ENCODE assay signal across 8 cellular contexts in the genomic region with DNA sequence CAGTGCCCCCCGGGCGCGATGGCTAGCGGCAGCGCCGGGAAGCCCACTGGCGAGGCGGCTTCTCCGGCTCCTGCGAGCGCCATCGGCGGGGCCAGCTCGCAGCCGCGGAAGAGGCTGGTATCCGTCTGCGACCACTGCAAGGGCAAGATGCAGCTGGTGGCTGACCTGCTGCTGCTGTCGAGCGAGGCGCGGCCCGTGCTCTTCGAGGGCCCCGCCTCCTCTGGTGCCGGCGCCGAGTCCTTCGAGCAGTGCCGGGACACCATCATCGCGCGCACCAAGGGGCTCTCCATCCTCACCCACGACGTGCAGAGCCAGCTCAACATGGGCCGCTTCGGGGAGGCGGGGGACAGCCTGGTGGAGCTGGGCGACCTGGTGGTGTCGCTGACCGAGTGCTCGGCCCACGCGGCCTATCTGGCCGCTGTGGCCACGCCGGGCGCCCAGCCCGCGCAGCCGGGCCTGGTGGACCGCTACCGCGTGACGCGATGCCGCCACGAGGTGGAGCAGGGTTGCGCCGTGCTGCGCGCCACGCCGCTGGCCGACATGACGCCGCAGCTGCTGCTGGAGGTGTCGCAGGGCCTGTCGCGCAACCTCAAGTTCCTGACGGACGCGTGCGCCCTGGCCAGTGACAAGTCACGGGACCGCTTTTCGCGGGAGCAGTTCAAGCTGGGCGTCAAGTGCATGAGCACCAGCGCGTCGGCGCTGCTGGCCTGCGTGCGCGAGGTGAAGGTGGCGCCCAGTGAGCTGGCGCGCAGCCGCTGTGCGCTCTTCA. TPM values are rescaled to one million over a fixed set of nuclear protein-coding genes. Genes with fewer than 3 reads are reported as not detected.
DNase-seq lines count a peak whose midpoint lies in the region; ATAC-seq, FAIRE-seq and TF ChIP-seq lines count a peak whose summit lies in the region.

No MANE protein-coding gene starts in this region.

- in situ Hi-C loops in GM12878 (cut with MboI) = no loop called here

- peak; percentile 66 for DNase-seq in activated effector memory CD4-positive, alpha-beta T cell treated with anti-CD3 and anti-CD28 coated beads, Interleukin-2, amount 50 U/mL, for 16 hours
- DNase-seq in activated effector memory CD4-positive, alpha-beta T cell treated with Interleukin-2 at 50 U/mL for 16 hours = no peak
- no peak for DNase-seq in GM12878 (ENCODE audit: low read depth, low spot score)
- DNase-seq in left kidney (ENCODE audit: low read depth, low spot score) = peak; percentile 48
- no peak for DNase-seq in D721Med (ENCODE audit: insufficient read length, low spot score)
- no peak for DNase-seq in NCI-H226

- CTCF ChIA-PET in GM12878 (lab: Yijun Ruan, JAX) = interaction anchor here (1.2 to 5.7 kb wide), 3 partner anchors 19 to 264 kb away, joined by 4 to 37 read pairs (median 4); no protein-coding TSS in a partner anchor

- TF ChIP-seq RAD21 in GM12878 (IDR thresholded peaks at IDR 0.05; ENCODE audit: insufficient read depth, low read depth, low read length) = no peak

- H3K4me1 ChIP-seq in GM12878 (ENCODE audit: control insufficient read depth, insufficient read depth, low read length) = peaks cover 19% of the 10 kb centered on the region
- H3K4me1 ChIP-seq in thymus (ENCODE audit: control insufficient read depth, insufficient read depth, low read length) = peaks cover 17% of the 10 kb centered on the region

- peak overlapping the region; percentile 92 for H3K9ac ChIP-seq in GM12878 (ENCODE audit: control insufficient read depth, insufficient read depth, low read length)

- ATAC-seq in GM12878 (no peak), HG03521 (IDR thresholded peaks at IDR 0.05; ENCODE audit: unreplicated experiment) (no peak)

- RAD21 ChIA-PET in GM12878 (lab: Charles Lee; ENCODE audit: unreplicated experiment) = interaction anchor here (2.5 to 3.0 kb wide), 2 partner anchors 22 to 264 kb away, joined by 6 to 13 read pairs; no protein-coding TSS in a partner anchor

- H3K9me3 ChIP-seq in GM12878 (replicated peaks; ENCODE audit: control insufficient read depth, insufficient read depth, low read length) (no peaks in the 10 kb centered on the region; the same call in 2 of the 3 replicates), thymus (ENCODE audit: control insufficient read depth) (no peaks in the 10 kb centered on the region)

- no peak for TF ChIP-seq EP300 in GM12878 (IDR thresholded peaks at IDR 0.05; ENCODE audit: borderline replicate concordance in 1 of 2, control insufficient read depth in 1 of 2, low read depth in 2 of 2, low read length in 2 of 2)

- no peaks in the 10 kb centered on the region for H4K20me1 ChIP-seq in GM12878 (ENCODE audit: control insufficient read depth, insufficient read depth)

- WGBS in GM12878 (ENCODE audit: insufficient coverage, insufficient replicate concordance, low lambda C conversion rate, missing lambda C conversion rate) = 62% methylated on average over 69 of the region's 91 CpGs
- WGBS in thymus = 83% methylated on average over 91 of the region's 91 CpGs

- POLR2A ChIA-PET in GM12878 (lab: Charles Lee) = interaction anchor here (0.6 to 2.7 kb wide), 6 partner anchors 9 to 1135 kb away, joined by 3 to 12 read pairs (median 4); no protein-coding TSS in a partner anchor

- H3K27me3 ChIP-seq in GM12878 (replicated peaks in 1 of 2; ENCODE audit: control insufficient read depth in 2 of 2, insufficient read depth in 2 of 2, low read length in 1 of 2) (no peaks in the 10 kb centered on the region), thymus (ENCODE audit: control insufficient read depth, insufficient read depth) (no peaks in the 10 kb centered on the region)

- FAIRE-seq in GM12878 (lab: Jason Lieb, UNC) = no peak
- FAIRE-seq in D721Med (lab: Jason Lieb, UNC) = no peak

- H3K4me3 ChIP-seq in GM12878 (peak overlapping the region; percentile 87), thymus (ENCODE audit: low read length) (peak overlapping the region; percentile 98)

- peaks cover 42% of the 10 kb centered on the region for H3K79me2 ChIP-seq in GM12878 (ENCODE audit: control insufficient read depth, insufficient read depth, low read length)

- SMC1A ChIA-PET in GM12878 (lab: Charles Lee; ENCODE audit: uncharacterized antibody, unreplicated experiment) = interaction anchor here (0.7 to 2.1 kb wide), 3 partner anchors 12 to 23 kb away, joined by 3 to 5 read pairs (median 3); no protein-coding TSS in a partner anchor

- TF ChIP-seq CTCF in GM12878 (IDR thresholded peaks at IDR 0.05 in 2 of 3, conservative IDR thresholded peaks at IDR 0.05 in 1 of 3; ENCODE audit: control insufficient read depth in 2 of 3, extremely low read depth in 1 of 3, insufficient read depth in 1 of 3, low read depth in 3 of 3, low read length in 3 of 3) (no peak), D721Med (IDR thresholded peaks at IDR 0.05; ENCODE audit: insufficient read depth, missing control alignments) (no peak)

- intact Hi-C loops in GM12878 (cut with micrococcal nuclease; ENCODE audit: unreplicated experiment) = no loop called here

- H3K4me2 ChIP-seq in GM12878 (ENCODE audit: control insufficient read depth, insufficient read depth) = peak overlapping the region; percentile 79

- H2AFZ ChIP-seq in GM12878 (ENCODE audit: control insufficient read depth, low read depth, low read length) = no peak overlapping the region

- H3K27ac ChIP-seq in GM12878 (ENCODE audit: control insufficient read depth, insufficient read depth) (peak overlapping the region; percentile 92), thymus (ENCODE audit: low read depth) (peak overlapping the region; percentile 52)

- H3K36me3 ChIP-seq in GM12878 (ENCODE audit: control insufficient read depth in 2 of 2, insufficient read depth in 2 of 2, low read length in 1 of 2) = peaks cover 0 to 3% of the 10 kb centered on the region in 2 experiments; a peak in 2 of 4 replicates
- peaks cover 7% of the 10 kb centered on the region for H3K36me3 ChIP-seq in thymus (ENCODE audit: control insufficient read depth, insufficient read depth)

- BruUV-seq in GM12878 (replicated peaks; lab: Mats Ljungman, UMichigan) = no TSS peak

- peak; percentile 68 for TF ChIP-seq POLR2A in GM12878 (IDR thresholded peaks at IDR 0.05; ENCODE audit: low read depth, low read length)

TF ChIP-seq in GM12878, 131 proteins besides CTCF, POLR2A, EP300 and RAD21:
- TF ChIP-seq SREBF1 (IDR thresholded peaks at IDR 0.05; ENCODE audit: low read length) (no peak), GATAD2B (conservative IDR thresholded peaks at IDR 0.05; ENCODE audit: low read depth) (0 out of 2 replicates have a peak, but pooled peaks have one; percentile 6), LARP7 (IDR thresholded peaks at IDR 0.05) (0 out of 2 replicates have a peak, but pooled peaks have one; percentile 54), RAD51 (IDR thresholded peaks at IDR 0.05) (no peak)
- TF ChIP-seq, protein P1, sequence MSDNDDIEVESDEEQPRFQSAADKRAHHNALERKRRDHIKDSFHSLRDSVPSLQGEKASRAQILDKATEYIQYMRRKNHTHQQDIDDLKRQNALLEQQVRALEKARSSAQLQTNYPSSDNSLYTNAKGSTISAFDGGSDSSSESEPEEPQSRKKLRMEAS (IDR thresholded peaks at IDR 0.05; ENCODE audit: low read depth, low read length) = 0 out of 2 replicates have a peak, but pooled peaks have one; percentile 17

RNA-seq across cellular contexts. Expression of a gene that starts 1.7 kb away (rescaled TPM):
- 14.0 and 16.6 TPM in 2 replicates for total RNA-seq in GM12878 (2013; cell fraction: nucleolus; rRNA removed)
- total RNA-seq in GM12878 (2014; rRNA removed) = 19.9 and 25.5 TPM in 2 replicates
- total RNA-seq in GM12878 (2014; rRNA removed; fragmentation: Illumina TruSeq; extraction: Trizol) = 6.0 and 6.5 TPM in 2 replicates
- 40.5 and 44.8 TPM in 2 replicates for total RNA-seq in GM12878 (2021)
- polyA plus RNA-seq in GM12878 (2011; ENCODE audit: low read depth) = 2.6 TPM
- 8.4 and 11.6 TPM in 2 replicates for polyA plus RNA-seq in GM12878 (2011; rRNA removed)
- 13.2 and 24.3 TPM in 2 replicates for polyA plus RNA-seq in GM12878 (2011; cell fraction: cytosol; rRNA removed)
- 13.6 and 19.0 TPM in 2 replicates for polyA plus RNA-seq in GM12878 (2011; cell fraction: nucleus; rRNA removed)
- polyA plus RNA-seq in GM12878 (2012) = 8.4 and 9.0 TPM in 2 replicates
- 4.8 and 6.6 TPM in 2 replicates for polyA plus RNA-seq in GM12878 (2014; fragmentation: Illumina TruSeq; extraction: Trizol)
- polyA plus RNA-seq in GM12878 (2014; fragmentation: Nextera tagmentation; extraction: Ambion mirVana) = 1 to 10 TPM; 2.5 to 5.7 TPM
- polyA plus RNA-seq in GM12878 (2014; rRNA removed) = 26.7 and 31.5 TPM in 2 replicates
- 10 to 100 TPM in 1 of 2 experiments, 1 to 10 TPM in 1; 5.4 to 12.5 TPM for polyA plus RNA-seq in GM12878 (2016; fragmentation: Nextera tagmentation; extraction: Ambion mirVana)
- 4.8 and 6.6 TPM in 2 replicates for polyA minus RNA-seq in GM12878 (2011; rRNA and poly(A)+ RNA removed)
- 12.8 and 13.8 TPM in 2 replicates for polyA minus RNA-seq in GM12878 (2011; cell fraction: cytosol; rRNA and poly(A)+ RNA removed)
- polyA minus RNA-seq in GM12878 (2011; cell fraction: nucleus; rRNA and poly(A)+ RNA removed) = 16.1 and 29.3 TPM in 2 replicates
- 10.2 TPM for polyA plus RNA-seq in thymus

RNA-seq across cellular contexts. Expression of a gene that starts 12.8 kb away (rescaled TPM):
- 34.4 and 36.8 TPM in 2 replicates for total RNA-seq in GM12878 (2013; cell fraction: nucleolus; rRNA removed)
- total RNA-seq in GM12878 (2014; rRNA removed) (21.8 and 22.7 TPM in 2 replicates), GM12878 (2014; rRNA removed; fragmentation: Illumina TruSeq; extraction: Trizol) (25.2 and 27.5 TPM in 2 replicates), GM12878 (2021) (19.2 and 24.1 TPM in 2 replicates)
- polyA plus RNA-seq in GM12878 (2011; ENCODE audit: low read depth) = 10.7 TPM
- polyA plus RNA-seq in GM12878 (2011; rRNA removed) (11.2 and 15.4 TPM in 2 replicates), GM12878 (2014; fragmentation: Illumina TruSeq; extraction: Trizol) (24.7 and 25.7 TPM in 2 replicates), GM12878 (2014; fragmentation: Nextera tagmentation; extraction: Ambion mirVana) (10 to 100 TPM; 10.2 to 16.7 TPM), GM12878 (2014; rRNA removed) (16.5 and 16.7 TPM in 2 replicates), GM12878 (2016; fragmentation: Nextera tagmentation; extraction: Ambion mirVana) (10 to 100 TPM; 39.0 to 39.8 TPM), thymus (20.5 TPM)
- polyA plus RNA-seq in GM12878 (2011; cell fraction: cytosol; rRNA removed) = 8.8 and 9.4 TPM in 2 replicates
- 9.4 and 11.4 TPM in 2 replicates for polyA plus RNA-seq in GM12878 (2011; cell fraction: nucleus; rRNA removed)
- 14.4 and 14.7 TPM in 2 replicates for polyA plus RNA-seq in GM12878 (2012)
- 8.0 and 9.7 TPM in 2 replicates for polyA minus RNA-seq in GM12878 (2011; rRNA and poly(A)+ RNA removed)
- 3.6 and 5.9 TPM in 2 replicates for polyA minus RNA-seq in GM12878 (2011; cell fraction: cytosol; rRNA and poly(A)+ RNA removed)
- polyA minus RNA-seq in GM12878 (2011; cell fraction: nucleus; rRNA and poly(A)+ RNA removed) = 7.3 and 9.2 TPM in 2 replicates

Comparison
In these comparisons a context has a peak if more than half of its experiments do, and no peak if none do; other contexts are left out.
1. DNase-seq: peak in activated effector memory CD4-positive, alpha-beta T cell treated with anti-CD3 and anti-CD28 coated beads, Interleukin-2, amount 50 U/mL, for 16 hours (single experiment) and left kidney (single experiment); none in activated effector memory CD4-positive, alpha-beta T cell treated with Interleukin-2 at 50 U/mL for 16 hours (single experiment), GM12878 (single experiment), D721Med (single experiment) and NCI-H226 (single experiment).